Comparison of ENCODE assay signal across 20 cellular contexts in the genomic region with DNA sequence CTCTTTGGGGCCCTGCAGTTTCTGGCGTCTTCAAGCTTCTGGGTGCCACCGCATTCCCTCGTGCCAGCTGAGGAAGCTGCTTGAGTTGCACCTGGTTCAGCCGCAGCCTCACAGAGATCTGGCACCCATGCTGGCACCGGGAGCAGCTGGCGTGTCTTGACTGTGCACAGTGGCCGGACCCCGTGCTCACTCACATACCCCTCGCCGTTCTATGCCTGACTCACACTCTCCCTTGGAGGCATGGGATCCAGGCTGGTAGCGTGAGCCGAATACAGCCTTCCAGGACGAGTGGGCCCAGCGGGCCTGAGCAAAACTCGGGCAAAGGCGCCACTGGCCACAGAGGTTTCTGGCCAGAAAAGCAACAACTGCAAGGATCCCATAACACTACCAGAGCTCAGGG. TPM values are rescaled to one million over a fixed set of nuclear protein-coding genes. Genes with fewer than 3 reads are reported as not detected.
DNase-seq lines count a peak whose midpoint lies in the region; ATAC-seq, FAIRE-seq and TF ChIP-seq lines count a peak whose summit lies in the region.
"Had no signal": no experiment of that assay in that cellular context is flagged by ENCODE, and none has a peak within 500 bp of the region (broad histone marks: within the 10 kb centered on the region; RNA-seq: fewer than 3 reads in every experiment).

No MANE protein-coding gene starts in this region.

- TF ChIP-seq EP300 in K562 (IDR thresholded peaks at IDR 0.05; ENCODE audit: low read length) = no peak
- no peak for TF ChIP-seq EP300 in HepG2 (IDR thresholded peaks at IDR 0.05; ENCODE audit: low read depth in 2 of 2, low read length in 2 of 2)
- no peak for TF ChIP-seq EP300 in HepG2 (CRISPR knock-in tag; IDR thresholded peaks at IDR 0.05; ENCODE audit: borderline replicate concordance)

- H3K4me3 ChIP-seq in K562 (no peak overlapping the region), HepG2 (replicated peaks in 1 of 3; ENCODE audit: insufficient read depth in 1 of 3, low read depth in 2 of 3, low read length in 3 of 3) (no peak overlapping the region; a peak in 1 of 6 replicates), trophoblast cell (ENCODE audit: low read depth, low read length) (no peak overlapping the region), right atrium auricular region (no peak overlapping the region)
- H3K4me3 ChIP-seq: A549; BLaER1 treated with 17β-estradiol and CSF1 and Interleukin-3, amounts not matched to agents 10 nM and 100 nM had no signal

- ATAC-seq in K562 (peak; percentile 52), HepG2 (peak; percentile 68)
- ATAC-seq: A549; CD8-positive, alpha-beta T cell had no signal

- H2BK5ac ChIP-seq in trophoblast cell (ENCODE audit: low read depth, low read length, poor library complexity) = no peak overlapping the region

- no peak overlapping the region for H2BK12ac ChIP-seq in trophoblast cell (ENCODE audit: low read length)

- peaks cover 4 to 17% of the 10 kb centered on the region in 2 experiments; a peak in 2 of 5 replicates for H3K27me3 ChIP-seq in K562 (ENCODE audit: control insufficient read depth in 2 of 2, insufficient read depth in 2 of 2, low read length in 2 of 2)
- H3K27me3 ChIP-seq in HepG2 (ENCODE audit: control insufficient read depth in 1 of 2, insufficient read depth in 2 of 2, low read length in 2 of 2) = no peaks in the 10 kb centered on the region
- no peaks in the 10 kb centered on the region for H3K27me3 ChIP-seq in trophoblast cell (ENCODE audit: insufficient read depth, low read length)
- H3K27me3 ChIP-seq in right atrium auricular region = no peaks in the 10 kb centered on the region
- H3K27me3 ChIP-seq: BLaER1 treated with 17β-estradiol and CSF1 and Interleukin-3, amounts not matched to agents 10 nM and 100 nM had no signal

- no peaks in the 10 kb centered on the region for H3K79me1 ChIP-seq in trophoblast cell (ENCODE audit: low read length)

- no peak overlapping the region for H3K18ac ChIP-seq in trophoblast cell (ENCODE audit: low read length)

- no peak overlapping the region for H4K91ac ChIP-seq in trophoblast cell (ENCODE audit: low read depth, low read length)

- H3K14ac ChIP-seq in trophoblast cell (ENCODE audit: low read length) = no peak overlapping the region

- TF ChIP-seq CTCF in K562 (IDR thresholded peaks at IDR 0.05 in 2 of 3, conservative IDR thresholded peaks at IDR 0.05 in 1 of 3; ENCODE audit: insufficient read depth in 2 of 3, low read depth in 1 of 3, low read length in 3 of 3) (no peak), HepG2 (CRISPR knock-in tag; IDR thresholded peaks at IDR 0.05) (no peak), right atrium auricular region (IDR thresholded peaks at IDR 0.05) (no peak)

- in situ Hi-C loops in K562 (cut with MboI) = no loop called here
- in situ Hi-C loops in HepG2 (cut with HindIII; ENCODE audit: extremely low pct_ligation_motif_present, low pct_unique_long_range_greater_than_20kb) = no loop called here

- no peaks in the 10 kb centered on the region for H4K20me1 ChIP-seq in K562 (replicated peaks; ENCODE audit: control insufficient read depth, insufficient read depth, low read length)
- no peaks in the 10 kb centered on the region for H4K20me1 ChIP-seq in HepG2 (ENCODE audit: insufficient read depth, low read length)
- H4K20me1 ChIP-seq: BLaER1 treated with 17β-estradiol and CSF1 and Interleukin-3, amounts not matched to agents 10 nM and 100 nM had no signal

- TF ChIP-seq RAD21 in K562 (CRISPR knock-in tag; conservative IDR thresholded peaks at IDR 0.05 in 1 of 2, IDR thresholded peaks at IDR 0.05 in 1 of 2) (no peak), HepG2 (CRISPR knock-in tag; IDR thresholded peaks at IDR 0.05) (no peak)

- DNase-seq in K562 (ENCODE audit: extremely low read depth in 1 of 4, low spot score in 3 of 4) (no peak), HepG2 (ENCODE audit: low spot score) (no peak), trophoblast cell (no peak), right atrium auricular region (ENCODE audit: low spot score) (no peak)
- no peak for DNase-seq in activated CD8-positive, alpha-beta memory T cell treated with anti-CD3 and anti-CD28 coated beads, Interleukin-2, amount 50 U/mL, for 4 hours
- DNase-seq: AML-193; Caco-2; Calu3; CD4-positive, alpha-beta T cell; CD8-positive, alpha-beta T cell; DMS79 treated with DMSO at 0.1 percent for 48 hours; GF-D8 had no signal

- H2AFZ ChIP-seq in K562 (ENCODE audit: low read depth, low read length) (no peak overlapping the region), HepG2 (ENCODE audit: low read length) (no peak overlapping the region), trophoblast cell (ENCODE audit: insufficient read depth, low read length, poor library complexity) (no peak overlapping the region)

- H4K12ac ChIP-seq in trophoblast cell (ENCODE audit: low read depth, low read length) = no peak overlapping the region

- H3K9ac ChIP-seq in K562 (ENCODE audit: insufficient read depth in 1 of 2, low read depth in 2 of 2, low read length in 2 of 2) (no peak overlapping the region), HepG2 (ENCODE audit: insufficient read depth, low read depth, low read length) (no peak overlapping the region), trophoblast cell (ENCODE audit: low read length) (no peak overlapping the region)
- H3K9ac ChIP-seq: BLaER1 treated with 17β-estradiol and CSF1 and Interleukin-3, amounts not matched to agents 10 nM and 100 nM had no signal

- no peak overlapping the region for H3K27ac ChIP-seq in K562 (ENCODE audit: extremely low read depth, low read depth, low read length)
- H3K27ac ChIP-seq in HepG2 (ENCODE audit: extremely low read length, insufficient read depth, low read length) = no peak overlapping the region
- H3K27ac ChIP-seq in trophoblast cell (ENCODE audit: low read depth, low read length) = no peak overlapping the region
- no peak overlapping the region for H3K27ac ChIP-seq in right atrium auricular region
- H3K27ac ChIP-seq: 22Rv1; A549; BLaER1 treated with 17β-estradiol and CSF1 and Interleukin-3, amounts not matched to agents 10 nM and 100 nM; C4-2B had no signal

- H3K4me1 ChIP-seq in K562 (replicated peaks in 1 of 2; ENCODE audit: control insufficient read depth in 2 of 2, insufficient read depth in 2 of 2, low read length in 2 of 2) (peaks cover 0 to 3% of the 10 kb centered on the region in 2 experiments; a peak in 1 of 5 replicates), HepG2 (ENCODE audit: insufficient read depth, low read length) (no peaks in the 10 kb centered on the region), trophoblast cell (ENCODE audit: control insufficient read depth in 1 of 2, insufficient read depth in 2 of 2, low read length in 2 of 2) (no peaks in the 10 kb centered on the region), right atrium auricular region (no peaks in the 10 kb centered on the region)
- H3K4me1 ChIP-seq: A549; BLaER1 treated with 17β-estradiol and CSF1 and Interleukin-3, amounts not matched to agents 10 nM and 100 nM; Caco-2 had no signal

- H3K9me3 ChIP-seq in K562 (replicated peaks; ENCODE audit: control insufficient read depth, insufficient read depth, low read depth, low read length) = no peaks in the 10 kb centered on the region
- no peaks in the 10 kb centered on the region for H3K9me3 ChIP-seq in HepG2 (ENCODE audit: low read length)
- H3K9me3 ChIP-seq in trophoblast cell (ENCODE audit: insufficient read depth, low read depth, low read length) = no peaks in the 10 kb centered on the region
- no peaks in the 10 kb centered on the region for H3K9me3 ChIP-seq in right atrium auricular region
- H3K9me3 ChIP-seq: A549, Caco-2 had no signal

- intact Hi-C loops in K562 (cut with micrococcal nuclease) (no loop called here), HepG2 (cut with micrococcal nuclease; ENCODE audit: unreplicated experiment) (no loop called here)

- H3K4me2 ChIP-seq in K562 (ENCODE audit: insufficient read depth, low read length) (no peak overlapping the region), HepG2 (ENCODE audit: low read depth, low read length) (no peak overlapping the region), trophoblast cell (ENCODE audit: low read length) (no peak overlapping the region)
- H3K4me2 ChIP-seq: A549; BLaER1 treated with 17β-estradiol and CSF1 and Interleukin-3, amounts not matched to agents 10 nM and 100 nM had no signal

- no peak overlapping the region for H3K4ac ChIP-seq in trophoblast cell (ENCODE audit: low read depth, low read length)

- H3K23ac ChIP-seq in trophoblast cell (ENCODE audit: low read length) = no peak overlapping the region

- no peak overlapping the region for H4K8ac ChIP-seq in trophoblast cell (ENCODE audit: low read depth, low read length)

- no peaks in the 10 kb centered on the region for H3K9me1 ChIP-seq in K562 (ENCODE audit: control insufficient read depth, insufficient read depth, low read length)

- H2BK120ac ChIP-seq in trophoblast cell (ENCODE audit: insufficient read depth, low read length, poor library complexity) = no peak overlapping the region

- H2AK5ac ChIP-seq in trophoblast cell (ENCODE audit: low read length) = peak overlapping the region; percentile 7

- FAIRE-seq in K562 (lab: Jason Lieb, UNC) (no peak), HepG2 (lab: Jason Lieb, UNC) (no peak)
- FAIRE-seq: A549, D721Med, G401.6, GM12891, GM19239 had no signal

- H3K79me2 ChIP-seq in K562 (ENCODE audit: control insufficient read depth, insufficient read depth, low read length) = no peaks in the 10 kb centered on the region
- no peaks in the 10 kb centered on the region for H3K79me2 ChIP-seq in HepG2 (ENCODE audit: insufficient read depth, low read length)
- H3K79me2 ChIP-seq in trophoblast cell (ENCODE audit: control insufficient read depth, insufficient read depth, low read length, poor library complexity) = no peaks in the 10 kb centered on the region

- H3K36me3 ChIP-seq in K562 (ENCODE audit: control insufficient read depth, insufficient read depth, low read length) (no peaks in the 10 kb centered on the region), HepG2 (replicated peaks in 1 of 2; ENCODE audit: control insufficient read depth in 1 of 2, insufficient read depth in 2 of 2, low read length in 2 of 2) (no peaks in the 10 kb centered on the region), trophoblast cell (ENCODE audit: control insufficient read depth in 1 of 2, insufficient read depth in 2 of 2, low read length in 2 of 2) (no peaks in the 10 kb centered on the region), right atrium auricular region (no peaks in the 10 kb centered on the region)
- H3K36me3 ChIP-seq: BLaER1 treated with 17β-estradiol and CSF1 and Interleukin-3, amounts not matched to agents 10 nM and 100 nM had no signal

- CTCF ChIA-PET in K562 (lab: Yijun Ruan, JAX; ENCODE audit: low intra/inter-chr PET ratio) = no interaction called here
- CTCF ChIA-PET in HepG2 (lab: Yijun Ruan, JAX; ENCODE audit: low intra/inter-chr PET ratio, low total read pairs) = no interaction called here

- WGBS in K562 (ENCODE audit: insufficient coverage, low coverage, missing lambda C conversion rate) = 3% methylated on average over 15 of the region's 16 CpGs
- WGBS in HepG2 (ENCODE audit: low lambda C conversion rate) = 50% methylated on average over 8 of the region's 16 CpGs
- WGBS in trophoblast cell (ENCODE audit: extremely low coverage, insufficient coverage, insufficient read length) = no CpG with 5 or more reads among the region's 16 CpGs

- TF ChIP-seq POLR2A in K562 (conservative IDR thresholded peaks at IDR 0.05) (no peak), HepG2 (IDR thresholded peaks at IDR 0.05; ENCODE audit: insufficient read depth in 1 of 2, low read depth in 2 of 2, low read length in 2 of 2) (no peak)

- POLR2A ChIA-PET in K562 (lab: Yijun Ruan, JAX) = interaction anchor here (0.9 to 1.4 kb wide), 2 partner anchors 9 to 18 kb away, joined by 3 to 4 read pairs; partner anchors contain the start of gene MTR
- POLR2A ChIA-PET in HepG2 (lab: Yijun Ruan, JAX) = interaction anchor here (1.6 kb wide), 1 partner anchor 8 kb away, joined by 10 read pairs; the partner anchor contains the start of gene MTR

- BruUV-seq in K562 (replicated peaks; lab: Mats Ljungman, UMichigan) (no TSS peak), HepG2 (replicated peaks; lab: Mats Ljungman, UMichigan) (no TSS peak)

RNA-seq across cellular contexts. Expression of gene MTR, which starts 8.6 kb away (rescaled TPM):
- total RNA-seq in K562 (2011; cell fraction: chromatin; rRNA removed; ENCODE audit: low replicate concordance) = 48.7 and 126 TPM in 2 replicates
- total RNA-seq in K562 (2011; cell fraction: nucleolus; rRNA removed) = 13.0 and 19.2 TPM in 2 replicates
- 33.1 and 37.2 TPM in 2 replicates for total RNA-seq in K562 (2011; cell fraction: nucleoplasm; rRNA removed)
- total RNA-seq in K562 (2014; rRNA removed) (20.3 and 21.2 TPM in 2 replicates), K562 (2014; rRNA removed; fragmentation: Illumina TruSeq; extraction: Trizol) (31.5 and 38.4 TPM in 2 replicates), K562 (2015; rRNA removed; fragmentation: Illumina TruSeq; extraction: Trizol) (28.4 and 31.1 TPM in 2 replicates), K562 (2021) (38.0 and 44.3 TPM in 2 replicates), HepG2 (2016; rRNA removed; fragmentation: Illumina TruSeq; extraction: Trizol) (36.1 and 51.6 TPM in 2 replicates), right atrium auricular region (10 to 100 TPM; 21.8 to 30.4 TPM)
- polyA plus RNA-seq in K562 (2011; rRNA removed) (25.4 and 28.7 TPM in 2 replicates), K562 (2014; fragmentation: Illumina TruSeq; extraction: Trizol) (14.2 and 16.1 TPM in 2 replicates), K562 (2014; fragmentation: Nextera tagmentation; extraction: Ambion mirVana) (1 to 10 TPM; 3.4 to 5.1 TPM), K562 (2014; rRNA removed) (16.9 and 17.6 TPM in 2 replicates), HepG2 (2011; rRNA removed) (14.4 and 16.3 TPM in 2 replicates)
- polyA plus RNA-seq in K562 (2011; cell fraction: cytosol; rRNA removed) = 7.9 and 13.2 TPM in 2 replicates
- polyA plus RNA-seq in K562 (2011; cell fraction: nucleus; rRNA removed) = 27.0 and 38.9 TPM in 2 replicates
- 9.6 and 11.5 TPM in 2 replicates for polyA plus RNA-seq in K562 (2012)
- 93.6 and 102 TPM in 2 replicates for polyA minus RNA-seq in K562 (2011; rRNA and poly(A)+ RNA removed)
- 30.9 and 34.7 TPM in 2 replicates for polyA minus RNA-seq in K562 (2011; cell fraction: cytosol; rRNA and poly(A)+ RNA removed)
- polyA minus RNA-seq in K562 (2011; cell fraction: nucleus; rRNA and poly(A)+ RNA removed) = 18.4 and 43.9 TPM in 2 replicates
- 12.0 and 14.3 TPM in 2 replicates for total RNA-seq in HepG2 (2016; cell fraction: cytosol; rRNA removed; fragmentation: Illumina TruSeq; extraction: Trizol; ENCODE audit: low read depth)
- total RNA-seq in HepG2 (2016; cell fraction: insoluble cytoplasmic fraction; rRNA removed; fragmentation: Illumina TruSeq; extraction: Trizol) = 32.8 and 45.8 TPM in 2 replicates
- 9.2 and 11.7 TPM in 2 replicates for total RNA-seq in HepG2 (2016; cell fraction: membrane; rRNA removed; fragmentation: Illumina TruSeq; extraction: Trizol)
- total RNA-seq in HepG2 (2016; cell fraction: nucleus; rRNA removed; fragmentation: Illumina TruSeq; extraction: Trizol) = 34.1 and 35.4 TPM in 2 replicates
- polyA plus RNA-seq in HepG2 (2011; cell fraction: cytosol; rRNA removed) = 6.7 and 8.5 TPM in 2 replicates
- 20.7 and 23.7 TPM in 2 replicates for polyA plus RNA-seq in HepG2 (2011; cell fraction: nucleus; rRNA removed)
- polyA plus RNA-seq in HepG2 (2012) = 13.2 and 25.7 TPM in 2 replicates
- 0.38 and 0.40 TPM in 2 replicates for polyA plus RNA-seq in HepG2 (2016; cell fraction: cytosol; fragmentation: Illumina TruSeq; extraction: Trizol; ENCODE audit: low read depth)
- 13.0 and 15.2 TPM in 2 replicates for polyA plus RNA-seq in HepG2 (2016; cell fraction: insoluble cytoplasmic fraction; fragmentation: Illumina TruSeq; extraction: Trizol; ENCODE audit: low read depth)
- polyA plus RNA-seq in HepG2 (2016; cell fraction: membrane; fragmentation: Illumina TruSeq; extraction: Trizol; ENCODE audit: low read depth) = 1.4 and 1.5 TPM in 2 replicates
- polyA plus RNA-seq in HepG2 (2016; cell fraction: nucleus; fragmentation: Illumina TruSeq; extraction: Trizol; ENCODE audit: insufficient read depth, low read depth) = 23.5 and 24.6 TPM in 2 replicates
- 22.9 and 26.2 TPM in 2 replicates for polyA minus RNA-seq in HepG2 (2011; rRNA and poly(A)+ RNA removed; ENCODE audit: low replicate concordance)
- 29.8 and 33.5 TPM in 2 replicates for polyA minus RNA-seq in HepG2 (2011; cell fraction: cytosol; rRNA and poly(A)+ RNA removed)
- 54.3 and 66.4 TPM in 2 replicates for polyA minus RNA-seq in HepG2 (2011; cell fraction: nucleus; rRNA and poly(A)+ RNA removed)
- 11.3 and 12.1 TPM in 2 replicates for polyA plus RNA-seq in trophoblast cell (2013)
